ENCODE assay signal across 14 cellular contexts in genomic region chr21:38386967-38387366, GRCh38.
A peak's percentile ranks its signal among the peaks of the same experiment; 100 is the strongest.
DNase-seq lines count a peak whose midpoint lies in the region; TF ChIP-seq lines count a peak whose summit lies in the region.
"Had no signal": no experiment of that assay in that cellular context is flagged by ENCODE, and none has a peak within 500 bp of the region (broad histone marks: within the 10 kb centered on the region; RNA-seq: fewer than 3 reads in every experiment).

No MANE protein-coding gene starts in this region.

- H3K4me1 ChIP-seq in smooth muscle cell (ENCODE audit: low read depth) (no peaks in the 10 kb centered on the region), SJCRH30 (no peaks in the 10 kb centered on the region)

- H2AFZ ChIP-seq in smooth muscle cell (ENCODE audit: low read depth), result no peak overlapping the region

- no peak for TF ChIP-seq CTCF in smooth muscle cell (IDR thresholded peaks at IDR 0.05; ENCODE audit: borderline replicate concordance, insufficient read depth, poor library complexity, severe bottlenecking)

- peak overlapping the region; percentile 75 for H3K27ac ChIP-seq in smooth muscle cell (ENCODE audit: low read depth)
- H3K27ac ChIP-seq in SJCRH30, result no peak overlapping the region

- H3K27me3 ChIP-seq in smooth muscle cell (ENCODE audit: low read depth) (no peaks in the 10 kb centered on the region), SJCRH30 (no peaks in the 10 kb centered on the region; the same call in 1 of the 2 replicates)

- intact Hi-C loops in activated CD4-positive, alpha-beta T cell treated with anti-CD3 and anti-CD28 coated beads, Interleukin-2, amount 10 ng/mL, durations not matched to agents 24 days and 14 days (cut with micrococcal nuclease), result no loop called here
- intact Hi-C loops in posterior vena cava (cut with DNase I), result no loop called here

- peaks cover 6% of the 10 kb centered on the region for H3F3A ChIP-seq in smooth muscle cell (ENCODE audit: low read depth)

- no peak overlapping the region for H3K4me3 Mint-ChIP-seq in activated CD4-positive, alpha-beta T cell treated with anti-CD3 and anti-CD28 coated beads, Interleukin-2, amount 10 ng/mL, durations not matched to agents 24 days and 14 days
- H3K4me3 Mint-ChIP-seq: brain; immature natural killer cell; natural killer cell treated with Interleukin-12 subunit alpha and Interleukin-12 subunit beta and Interleukin-15 and Interleukin-18, amount 100 ng/mL, for 72 hours had no signal

- WGBS in smooth muscle cell (ENCODE audit: low lambda C conversion rate), result 4% methylated on average over 4 of the region's 4 CpGs

- H3K27me3 Mint-ChIP-seq in activated CD4-positive, alpha-beta T cell treated with anti-CD3 and anti-CD28 coated beads, Interleukin-2, amount 10 ng/mL, durations not matched to agents 24 days and 14 days, result peaks cover 11% of the 10 kb centered on the region

- H3K4me3 ChIP-seq in smooth muscle cell, result no peak overlapping the region
- H3K4me3 ChIP-seq in SJCRH30, result no peak overlapping the region

- H3K9me3 ChIP-seq in smooth muscle cell (replicated peaks; ENCODE audit: low read depth) (no peaks in the 10 kb centered on the region), SJCRH30 (replicated peaks) (no peaks in the 10 kb centered on the region)

- H3K9ac ChIP-seq in smooth muscle cell (ENCODE audit: low read depth), result no peak overlapping the region

- H3K4me2 ChIP-seq in smooth muscle cell, result peak overlapping the region; percentile 65

- no peaks in the 10 kb centered on the region for H3K79me2 ChIP-seq in smooth muscle cell (ENCODE audit: low read depth)

- no peaks in the 10 kb centered on the region for H3K9me3 Mint-ChIP-seq in activated CD4-positive, alpha-beta T cell treated with anti-CD3 and anti-CD28 coated beads, Interleukin-2, amount 10 ng/mL, durations not matched to agents 24 days and 14 days
- H3K9me3 Mint-ChIP-seq: immature natural killer cell; natural killer cell treated with Interleukin-12 subunit alpha and Interleukin-12 subunit beta and Interleukin-15 and Interleukin-18, amount 100 ng/mL, for 72 hours had no signal

- no peaks in the 10 kb centered on the region for H3K36me3 Mint-ChIP-seq in activated CD4-positive, alpha-beta T cell treated with anti-CD3 and anti-CD28 coated beads, Interleukin-2, amount 10 ng/mL, durations not matched to agents 24 days and 14 days (ENCODE audit: low read depth)
- H3K36me3 Mint-ChIP-seq: brain; immature natural killer cell; natural killer cell treated with Interleukin-12 subunit alpha and Interleukin-12 subunit beta and Interleukin-15 and Interleukin-18, amount 100 ng/mL, for 72 hours had no signal

- H4K20me1 ChIP-seq in smooth muscle cell (ENCODE audit: low read depth), result no peaks in the 10 kb centered on the region

- no peak overlapping the region for H3K27ac Mint-ChIP-seq in activated CD4-positive, alpha-beta T cell treated with anti-CD3 and anti-CD28 coated beads, Interleukin-2, amount 10 ng/mL, durations not matched to agents 24 days and 14 days
- H3K27ac Mint-ChIP-seq: brain; immature natural killer cell; natural killer cell treated with Interleukin-12 subunit alpha and Interleukin-12 subunit beta and Interleukin-15 and Interleukin-18, amount 100 ng/mL, for 72 hours had no signal

- peaks cover 5% of the 10 kb centered on the region for H3K4me1 Mint-ChIP-seq in activated CD4-positive, alpha-beta T cell treated with anti-CD3 and anti-CD28 coated beads, Interleukin-2, amount 10 ng/mL, durations not matched to agents 24 days and 14 days
- H3K4me1 Mint-ChIP-seq: immature natural killer cell had no signal

- H3K36me3 ChIP-seq in smooth muscle cell (ENCODE audit: low read depth), result no peaks in the 10 kb centered on the region
- H3K36me3 ChIP-seq in SJCRH30, result no peaks in the 10 kb centered on the region

- DNase-seq in activated CD4-positive, alpha-beta T cell treated with anti-CD3 and anti-CD28 coated beads, Interleukin-2, amount 10 ng/mL, durations not matched to agents 24 days and 14 days, result peak; percentile 65
- DNase-seq in activated CD4-positive, alpha-beta T cell treated with anti-CD3 and anti-CD28 coated beads, Interleukin-2, amount 50 U/mL, for 48 hours, result no peak
- DNase-seq in NOMO-1 treated with DMSO at 0.1 percent for 48 hours (lab: John Stamatoyannopoulos, UW; ENCODE audit: unreplicated experiment), result peak; percentile 75
- DNase-seq in astrocyte of the hippocampus (ENCODE audit: low read depth, low spot score), result peak; percentile 36
- DNase-seq in smooth muscle cell (lab: John Stamatoyannopoulos, UW; ENCODE audit: unreplicated experiment), result no peak
- no peak for DNase-seq in posterior vena cava (ENCODE audit: low spot score)
- DNase-seq in DMS53 treated with DMSO at 0.1 percent for 48 hours (lab: John Stamatoyannopoulos, UW; ENCODE audit: unreplicated experiment), result no peak
- no peak for DNase-seq in SJCRH30
- DNase-seq: immature natural killer cell; NCI-H226; stimulated activated CD4-positive, alpha-beta T cell treated with anti-CD3 and anti-CD28 coated beads, Interleukin-12 subunit alpha, Interleukin-12 subunit beta, amount 100 ng/mL, for 4 hours; stimulated activated CD8-positive, alpha-beta memory T cell treated with anti-CD3 and anti-CD28 coated beads, Interleukin-4, amount 100 ng/mL, for 48 hours had no signal

Comparison
In these comparisons a context has a peak if more than half of its experiments do, and no peak if none do; other contexts are left out.
1. DNase-seq: peak in activated CD4-positive, alpha-beta T cell treated with anti-CD3 and anti-CD28 coated beads, Interleukin-2, amount 10 ng/mL, durations not matched to agents 24 days and 14 days (single experiment), NOMO-1 treated with DMSO at 0.1 percent for 48 hours (single experiment) and astrocyte of the hippocampus (single experiment); none in activated CD4-positive, alpha-beta T cell treated with anti-CD3 and anti-CD28 coated beads, Interleukin-2, amount 50 U/mL, for 48 hours (0 of 2), smooth muscle cell (single experiment), posterior vena cava (single experiment), DMS53 treated with DMSO at 0.1 percent for 48 hours (single experiment) and SJCRH30 (0 of 2).